Comparison of ENCODE assay signal across 8 cellular contexts in genomic region chr1:15178571-15179484, GRCh38. TPM values are rescaled to one million over a fixed set of nuclear protein-coding genes. Genes with fewer than 3 reads are reported as not detected.
DNase-seq lines count a peak whose midpoint lies in the region; ATAC-seq and TF ChIP-seq lines count a peak whose summit lies in the region.

No MANE protein-coding gene starts in this region.

- H3K79me2 ChIP-seq in HCT116 (ENCODE audit: insufficient read depth, low read length): peaks cover 86% of the 10 kb centered on the region

- H3K4me1 ChIP-seq in HCT116 (ENCODE audit: control insufficient read depth in 1 of 2, insufficient read depth in 2 of 2, low read length in 2 of 2): peaks cover 73 to 78% of the 10 kb centered on the region in 2 experiments

- CTCF ChIA-PET in HCT116 (lab: Charles Lee) (interaction anchor here (1.1 to 1.9 kb wide), 4 partner anchors 21 to 146 kb away, joined by 3 to 8 read pairs (median 4); partner anchors contain the start of gene TMEM51), RWPE1 (lab: Yijun Ruan, JAX) (no interaction called here)

- no peak for TF ChIP-seq POLR2A in HCT116 (IDR thresholded peaks at IDR 0.05; ENCODE audit: borderline replicate concordance, extremely low read depth, insufficient read depth, insufficient read length)

- no peaks in the 10 kb centered on the region for H3K9me3 ChIP-seq in HCT116 (ENCODE audit: control insufficient read depth in 1 of 2, insufficient read depth in 1 of 2, low read depth in 1 of 2, low read length in 2 of 2)

- H3K27me3 ChIP-seq in HCT116 (ENCODE audit: insufficient read depth, low read length): no peaks in the 10 kb centered on the region

- peaks cover 4% of the 10 kb centered on the region; the same call in 1 of the 2 replicates for H4K20me1 ChIP-seq in HCT116 (ENCODE audit: insufficient read depth)

- intact Hi-C loops in HCT116 (cut with micrococcal nuclease) (loop anchor here (2.0 kb wide), 1 partner anchor 26 kb away; the partner anchor contains the start of gene TMEM51), head of caudate nucleus (cut with DNase I) (no loop called here)

- H3K4me3 ChIP-seq in HCT116 (replicated peaks in 1 of 2; ENCODE audit: low read depth in 1 of 2, low read length in 2 of 2) (peak overlapping the region in 1 of 2 experiments; percentile 39; a peak in 2 of 4 replicates), foreskin fibroblast (ENCODE audit: low read depth in 1 of 2, low read length in 2 of 2) (no peak overlapping the region), skeletal muscle cell (ENCODE audit: low read depth, low read length) (no peak overlapping the region)

- no peaks in the 10 kb centered on the region for H3K36me3 ChIP-seq in HCT116 (ENCODE audit: control insufficient read depth in 1 of 2, insufficient read depth in 2 of 2, low read length in 2 of 2)

- ATAC-seq in HCT116: peak; percentile 75
- ATAC-seq in HG02973 (IDR thresholded peaks at IDR 0.05; ENCODE audit: unreplicated experiment): no peak
- no peak for ATAC-seq in activated T-cell treated with anti-CD3 and anti-CD28 coated beads, Interleukin-2, amount 50 U/mL, for 4 hours

- H3K27me3 Mint-ChIP-seq in activated T-cell treated with anti-CD3 and anti-CD28 coated beads, Interleukin-2, amount 50 U/mL, for 4 hours (ENCODE audit: low read depth): peaks cover 31% of the 10 kb centered on the region

- DNase-seq in HCT116 (ENCODE audit: low read depth, low spot score) (peak; percentile 93), RWPE1 (ENCODE audit: low spot score) (peak; percentile 91), foreskin fibroblast (peak; percentile 87 to 94), skeletal muscle cell (ENCODE audit: low read depth) (peak; percentile 74), head of caudate nucleus (no peak)
- no peak for DNase-seq in activated CD4-positive, CD25-positive, alpha-beta regulatory T cell (lab: John Stamatoyannopoulos, UW)
- no peak for DNase-seq in activated T-cell treated with anti-CD3 and anti-CD28 coated beads, Interleukin-2, amount 50 U/mL, for 4 hours

- POLR2A ChIA-PET in HCT116 (lab: Charles Lee): interaction anchor here (0.9 kb wide), 2 partner anchors 10 to 80 kb away, joined by 3 read pairs; no protein-coding TSS in a partner anchor
- POLR2A ChIA-PET in RWPE1 (lab: Yijun Ruan, JAX; ENCODE audit: low non-redundant PET): interaction anchor here (1.2 kb wide), 1 partner anchor 26 kb away, joined by 5 read pairs; no protein-coding TSS in a partner anchor

- H3K9ac ChIP-seq in HCT116 (ENCODE audit: low read length): peak overlapping the region; percentile 63

- H3K4me1 Mint-ChIP-seq in activated T-cell treated with anti-CD3 and anti-CD28 coated beads, Interleukin-2, amount 50 U/mL, for 4 hours (ENCODE audit: low read depth): peaks cover 9% of the 10 kb centered on the region

- H3K9me2 ChIP-seq in HCT116 (ENCODE audit: insufficient read depth): no peaks in the 10 kb centered on the region

- H3K9me3 Mint-ChIP-seq in activated T-cell treated with anti-CD3 and anti-CD28 coated beads, Interleukin-2, amount 50 U/mL, for 4 hours: peaks cover 9% of the 10 kb centered on the region

- H3K27ac ChIP-seq in HCT116 (ENCODE audit: low read depth, low read length) (peak overlapping the region; percentile 86), RWPE1 (peak overlapping the region; percentile 84)

- no peak overlapping the region for H3K4me3 Mint-ChIP-seq in activated T-cell treated with anti-CD3 and anti-CD28 coated beads, Interleukin-2, amount 50 U/mL, for 4 hours

- no peak overlapping the region for H2AFZ ChIP-seq in HCT116 (ENCODE audit: low read depth, low read length, poor library complexity, severe bottlenecking)

- BruUV-seq in HCT116 (replicated peaks; lab: Mats Ljungman, UMichigan): no TSS peak

- no peak for TF ChIP-seq RAD21 in HCT116 (IDR thresholded peaks at IDR 0.05; ENCODE audit: low read depth)

- RAD21 ChIA-PET in HCT116 (lab: Charles Lee; ENCODE audit: low non-redundant PET in 1 of 2, low total read pairs in 2 of 2, uncharacterized antibody in 2 of 2, unreplicated experiment in 2 of 2): no interaction called here

- no peaks in the 10 kb centered on the region for H3K36me3 Mint-ChIP-seq in activated T-cell treated with anti-CD3 and anti-CD28 coated beads, Interleukin-2, amount 50 U/mL, for 4 hours (ENCODE audit: insufficient read depth)

- TF ChIP-seq CTCF in HCT116 (IDR thresholded peaks at IDR 0.05 in 2 of 3, conservative IDR thresholded peaks at IDR 0.05 in 1 of 3; ENCODE audit: borderline replicate concordance in 1 of 3, insufficient read depth in 1 of 3, low read depth in 2 of 3, low read length in 2 of 3) (no peak), RWPE1 (conservative IDR thresholded peaks at IDR 0.05; ENCODE audit: low read depth) (no peak), foreskin fibroblast (IDR thresholded peaks at IDR 0.05; ENCODE audit: low read depth, low read length) (no peak)

- peak overlapping the region; percentile 83 for H3K4me2 ChIP-seq in HCT116 (ENCODE audit: low read length)

TF ChIP-seq in HCT116, 20 proteins besides CTCF, POLR2A, EP300 and RAD21:
- no peak for TF ChIP-seq FOSL1 (IDR thresholded peaks at IDR 0.05; ENCODE audit: low read depth)
- TF ChIP-seq SRF (IDR thresholded peaks at IDR 0.05; ENCODE audit: low read depth): no peak
- TF ChIP-seq REST (IDR thresholded peaks at IDR 0.05; ENCODE audit: low read depth): no peak
- TF ChIP-seq TCF7L2 (IDR thresholded peaks at IDR 0.05; ENCODE audit: borderline replicate concordance, extremely low read depth, insufficient read depth, insufficient read length): peak; percentile 84
- no peak for TF ChIP-seq POLR2AphosphoS5 (IDR thresholded peaks at IDR 0.05; ENCODE audit: low read depth, low read length)
- TF ChIP-seq SP1 (IDR thresholded peaks at IDR 0.05; ENCODE audit: low read depth): no peak
- TF ChIP-seq YY1 (IDR thresholded peaks at IDR 0.05; ENCODE audit: extremely low read depth, insufficient replicate concordance, low read depth, low read length): peak; percentile 39
- TF ChIP-seq CBX3 (IDR thresholded peaks at IDR 0.05; ENCODE audit: low read depth): no peak
- TF ChIP-seq EZH2phosphoT487 (IDR thresholded peaks at IDR 0.05; ENCODE audit: borderline replicate concordance): no peak
- no peak for TF ChIP-seq EZH2 (IDR thresholded peaks at IDR 0.05)
- no peak for TF ChIP-seq ATF3 (IDR thresholded peaks at IDR 0.05)
- no peak for TF ChIP-seq ZNF274 (IDR thresholded peaks at IDR 0.05; ENCODE audit: low read depth, low read length)
- TF ChIP-seq CEBPB (IDR thresholded peaks at IDR 0.05; ENCODE audit: low read depth): no peak

RNA-seq across cellular contexts. Expression of gene TMEM51, which starts 25.3 kb away (rescaled TPM):
- total RNA-seq in HCT116 (2021; ENCODE audit: unreplicated experiment): 16.6 TPM
- polyA plus RNA-seq in HCT116 (2012): 20.3 and 22.4 TPM in 2 replicates
- total RNA-seq in activated T-cell treated with anti-CD3 and anti-CD28 coated beads, Interleukin-2, amount 50 U/mL, for 4 hours: under 1 TPM in 1 of 3 donors, not detected in 2; 0.27 TPM

Comparison
In these comparisons a context has a peak if more than half of its experiments do, and no peak if none do; other contexts are left out.
1. DNase-seq: peak in HCT116 (single experiment), RWPE1 (single experiment), foreskin fibroblast (2 of 2) and skeletal muscle cell (single experiment); none in activated CD4-positive, CD25-positive, alpha-beta regulatory T cell (0 of 4), activated T-cell treated with anti-CD3 and anti-CD28 coated beads, Interleukin-2, amount 50 U/mL, for 4 hours (single experiment) and head of caudate nucleus (0 of 42).
2. RNA of gene TMEM51, which starts 25.3 kb away (total RNA-seq): 16.6 TPM in HCT116 (single experiment); 0.27 TPM in activated T-cell treated with anti-CD3 and anti-CD28 coated beads, Interleukin-2, amount 50 U/mL, for 4 hours; every median in the first group is over 10 times any median in the second.